8 cellular contexts compared by ENCODE assay signal in the genomic region with DNA sequence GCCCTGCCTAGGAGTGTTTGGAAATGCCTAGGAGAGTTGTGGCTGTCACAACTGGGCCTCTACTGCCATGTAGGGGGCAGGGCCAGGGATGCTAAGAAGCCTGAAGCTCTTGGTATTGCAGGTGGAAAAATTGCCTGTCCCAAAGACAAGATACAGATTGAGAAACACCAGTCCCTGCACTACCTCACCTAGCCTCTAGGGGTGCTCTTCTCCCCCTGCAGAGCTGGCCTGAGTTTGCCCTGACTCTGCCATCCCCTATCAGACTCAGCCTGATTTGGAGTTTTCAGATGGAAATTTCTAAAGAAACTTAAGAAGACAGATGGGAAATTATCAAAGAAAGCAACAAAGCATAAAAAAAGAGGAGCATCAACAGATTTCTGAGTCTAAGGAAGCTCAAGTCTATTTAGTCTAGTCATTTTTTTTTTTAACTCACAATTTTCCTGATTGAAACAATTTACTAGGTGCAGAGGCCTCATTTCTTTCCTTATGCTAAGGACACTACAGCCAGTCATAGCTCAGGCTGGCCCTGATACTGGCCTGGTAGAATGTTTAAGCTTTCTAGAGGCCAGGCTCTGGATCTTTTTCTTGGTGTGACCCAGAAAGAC.
DNase-seq lines count a peak whose midpoint lies in the region; ATAC-seq, FAIRE-seq and TF ChIP-seq lines count a peak whose summit lies in the region.

No MANE protein-coding gene starts in this region.

- H3K4me1 Mint-ChIP-seq in naive B cell = peaks cover 0 to 3% (median 2%) of the 10 kb centered on the region in 3 donors

- H3K9me3 Mint-ChIP-seq in naive B cell = no peaks in the 10 kb centered on the region

- no peak overlapping the region for H3K4me3 Mint-ChIP-seq in naive B cell

- FAIRE-seq in endothelial cell of umbilical vein (lab: Jason Lieb, UNC) = peak; percentile 71

- H3K4me3 ChIP-seq in A673 (ENCODE audit: low read depth, low read length, poor library complexity, severe bottlenecking) (no peak overlapping the region), endothelial cell of umbilical vein (replicated peaks in 1 of 3; ENCODE audit: insufficient read depth in 1 of 3, low read depth in 1 of 3, low read length in 3 of 3) (no peak overlapping the region), testis (no peak overlapping the region)

- H4K20me1 ChIP-seq in endothelial cell of umbilical vein (replicated peaks; ENCODE audit: control insufficient read depth, extremely low read depth, insufficient read depth, low read length) = no peaks in the 10 kb centered on the region

- in situ Hi-C loops in GM13976 (cut with MboI; ENCODE audit: low sequenced_read_pairs, unreplicated experiment) = no loop called here

- H3K4me2 ChIP-seq in endothelial cell of umbilical vein (ENCODE audit: insufficient read depth, low read length) = no peak overlapping the region

- peaks cover 6% of the 10 kb centered on the region for H3K27me3 ChIP-seq in A673 (replicated peaks; ENCODE audit: insufficient read depth, low read depth, low read length, poor library complexity)
- H3K27me3 ChIP-seq in endothelial cell of umbilical vein (ENCODE audit: control insufficient read depth in 2 of 2, insufficient read depth in 2 of 2, low read length in 2 of 2) = peaks cover 2 to 3% of the 10 kb centered on the region in 2 experiments
- no peaks in the 10 kb centered on the region for H3K27me3 ChIP-seq in testis

- no peaks in the 10 kb centered on the region for H3K9me1 ChIP-seq in endothelial cell of umbilical vein (replicated peaks; ENCODE audit: control insufficient read depth, extremely low read depth, insufficient read depth, low read length)

- DNase-seq in A673 (ENCODE audit: low spot score) (peak; percentile 55), GM13976 (ENCODE audit: low spot score) (peak; percentile 54), NCI-H446 treated with DMSO at 0.1 percent for 48 hours (lab: John Stamatoyannopoulos, UW) (peak; percentile 30), endothelial cell of umbilical vein (ENCODE audit: low read depth, low spot score) (peak; percentile 43), naive B cell (peak; percentile 33), testis (peak; percentile 69)
- DNase-seq in activated CD4-positive, alpha-beta T cell treated with anti-CD3 and anti-CD28 coated beads, Interleukin-2, amount 50 U/mL, for 24 hours (ENCODE audit: low read depth in 1 of 2, low spot score in 1 of 2) = peak; percentile 9 to 41
- DNase-seq in NK-92 treated with Interleukin-12 subunit alpha and Interleukin-12 subunit beta, amount 100 ng/mL, for 24 hours (lab: John Stamatoyannopoulos, UW) = no peak

- dilution Hi-C loops in endothelial cell of umbilical vein (cut with MboI; ENCODE audit: extremely low pct_ligation_motif_present, low sequenced_read_pairs) = no loop called here

- no TSS peak for BruUV-seq in A673 (replicated peaks; lab: Mats Ljungman, UMichigan)
- BruUV-seq in endothelial cell of umbilical vein (replicated peaks; lab: Mats Ljungman, UMichigan) = no TSS peak

- H3K27me3 Mint-ChIP-seq in naive B cell = peaks cover 12 to 36% (median 31%) of the 10 kb centered on the region in 3 donors

- H3K27ac Mint-ChIP-seq in naive B cell = no peak overlapping the region

- CTCF ChIA-PET in A673 (lab: Charles Lee) = interaction anchor here (0.6 to 1.6 kb wide), 5 partner anchors 17 to 181 kb away, joined by 3 to 6 read pairs (median 3); no protein-coding TSS in a partner anchor
- CTCF ChIA-PET in endothelial cell of umbilical vein (lab: Charles Lee) = interaction anchor here (0.6 to 2.9 kb wide), 27 partner anchors 9 to 315 kb away, joined by 3 to 25 read pairs (median 5); no protein-coding TSS in a partner anchor

- H3K9me3 ChIP-seq in A673 (ENCODE audit: low read depth, low read length, poor library complexity, severe bottlenecking) (no peaks in the 10 kb centered on the region), endothelial cell of umbilical vein (replicated peaks; ENCODE audit: control insufficient read depth, insufficient read depth, low read length) (no peaks in the 10 kb centered on the region), testis (no peaks in the 10 kb centered on the region)

- H3K79me2 ChIP-seq in endothelial cell of umbilical vein (ENCODE audit: control insufficient read depth, insufficient read depth, low read length) = no peaks in the 10 kb centered on the region

- peak; percentile 42 to 56 for ATAC-seq in naive B cell (ENCODE audit: low read depth in 2 of 2)

- peaks cover 8% of the 10 kb centered on the region for H3K4me1 ChIP-seq in A673 (ENCODE audit: insufficient read depth, low read length, poor library complexity, severe bottlenecking)
- H3K4me1 ChIP-seq in endothelial cell of umbilical vein (ENCODE audit: control insufficient read depth, extremely low read depth, insufficient read depth, low read length) = no peaks in the 10 kb centered on the region
- H3K4me1 ChIP-seq in testis = no peaks in the 10 kb centered on the region

- H3K9ac ChIP-seq in endothelial cell of umbilical vein (replicated peaks; ENCODE audit: extremely low read depth, insufficient read depth, low read length) = no peak overlapping the region

- peak; percentile 92 for TF ChIP-seq CTCF in A673 (conservative IDR thresholded peaks at IDR 0.05; ENCODE audit: low read depth, low read length)
- peak; percentile 91 for TF ChIP-seq CTCF in GM13976 (IDR thresholded peaks at IDR 0.05; ENCODE audit: borderline replicate concordance, control extremely low read depth, extremely low read depth, insufficient read depth, missing control alignments)
- peak; percentile 80 to 96 for TF ChIP-seq CTCF in endothelial cell of umbilical vein (IDR thresholded peaks at IDR 0.05; ENCODE audit: extremely low read depth in 1 of 2, insufficient read depth in 1 of 2, low read depth in 1 of 2, low read length in 2 of 2)
- TF ChIP-seq CTCF in testis (IDR thresholded peaks at IDR 0.05) = peak; percentile 23 to 94 (median 59)

- H2AFZ ChIP-seq in endothelial cell of umbilical vein (ENCODE audit: low read depth, low read length) = no peak overlapping the region

- H3K36me3 ChIP-seq in A673 (ENCODE audit: insufficient read depth, low read length, poor library complexity, severe bottlenecking) = no peaks in the 10 kb centered on the region
- no peaks in the 10 kb centered on the region for H3K36me3 ChIP-seq in endothelial cell of umbilical vein (ENCODE audit: control insufficient read depth in 2 of 2, extremely low read depth in 1 of 2, insufficient read depth in 2 of 2, low read length in 2 of 2)
- no peaks in the 10 kb centered on the region for H3K36me3 ChIP-seq in testis (ENCODE audit: low read depth, missing control alignments)

- H3K27ac ChIP-seq in A673 (ENCODE audit: low read depth, low read length, poor library complexity, severe bottlenecking) (no peak overlapping the region), endothelial cell of umbilical vein (ENCODE audit: insufficient read depth, low read depth, low read length) (no peak overlapping the region), testis (no peak overlapping the region)

- TF ChIP-seq POLR2A in endothelial cell of umbilical vein (IDR thresholded peaks at IDR 0.05; ENCODE audit: low read depth, low read length) = no peak
- no peak for TF ChIP-seq POLR2A in testis (IDR thresholded peaks at IDR 0.05)

- intact Hi-C loops in A673 (cut with micrococcal nuclease; ENCODE audit: unreplicated experiment) (no loop called here), endothelial cell of umbilical vein (cut with micrococcal nuclease) (loop anchor here (5.0 kb wide), 1 partner anchor 180 kb away; no protein-coding TSS in a partner anchor), testis (cut with DNase I; ENCODE audit: low total_unique reads) (no loop called here)

- POLR2A ChIA-PET in A673 (lab: Charles Lee; ENCODE audit: low non-redundant PET) = no interaction called here
- POLR2A ChIA-PET in endothelial cell of umbilical vein (lab: Charles Lee) = no interaction called here

- H3K36me3 Mint-ChIP-seq in naive B cell = no peaks in the 10 kb centered on the region

TF ChIP-seq in endothelial cell of umbilical vein, 7 proteins besides CTCF, POLR2A, EP300 and RAD21:
- no peak for TF ChIP-seq FOS (IDR thresholded peaks at IDR 0.05; ENCODE audit: borderline replicate concordance, insufficient read depth, low read length)
- TF ChIP-seq, protein P1, sequence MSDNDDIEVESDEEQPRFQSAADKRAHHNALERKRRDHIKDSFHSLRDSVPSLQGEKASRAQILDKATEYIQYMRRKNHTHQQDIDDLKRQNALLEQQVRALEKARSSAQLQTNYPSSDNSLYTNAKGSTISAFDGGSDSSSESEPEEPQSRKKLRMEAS (IDR thresholded peaks at IDR 0.05; ENCODE audit: insufficient read depth, insufficient read length) = no peak
